Comparison of ENCODE assay signal across 9 cellular contexts in genomic region chr12:46268349-46268616, GRCh38. TPM values are rescaled to one million over a fixed set of nuclear protein-coding genes. Genes with fewer than 3 reads are reported as not detected.
A peak's percentile ranks its signal among the peaks of the same experiment; 100 is the strongest.
DNase-seq lines count a peak whose midpoint lies in the region; ATAC-seq, FAIRE-seq and TF ChIP-seq lines count a peak whose summit lies in the region.
"Had no signal": no experiment of that assay in that cellular context is flagged by ENCODE, and none has a peak within 500 bp of the region (broad histone marks: within the 10 kb centered on the region; RNA-seq: fewer than 3 reads in every experiment).

No MANE protein-coding gene starts in this region.

- TF ChIP-seq CTCF in DOHH2 (IDR thresholded peaks at IDR 0.05; ENCODE audit: low read depth, low read length, poor library complexity, severe bottlenecking) (no peak), NB4 (IDR thresholded peaks at IDR 0.05; ENCODE audit: low read depth, low read length) (no peak), epithelial cell of proximal tubule (conservative IDR thresholded peaks at IDR 0.05; ENCODE audit: low read depth, low read length) (no peak), pancreas (IDR thresholded peaks at IDR 0.05) (no peak), type B pancreatic cell (conservative IDR thresholded peaks at IDR 0.05) (no peak), D721Med (IDR thresholded peaks at IDR 0.05; ENCODE audit: insufficient read depth, missing control alignments) (no peak)

- H3K27ac ChIP-seq in DOHH2 (ENCODE audit: low read depth, low read length), result peak overlapping the region; percentile 94
- peak overlapping the region; percentile 80 to 86 (median 85) for H3K27ac ChIP-seq in pancreas

- intact Hi-C loops in pancreas (cut with DNase I), result no loop called here

- H3K4me1 Mint-ChIP-seq in type B pancreatic cell (ENCODE audit: unreplicated experiment), result peaks cover 9% of the 10 kb centered on the region

- H3K27me3 ChIP-seq in DOHH2 (ENCODE audit: control insufficient read depth, low read length) (no peaks in the 10 kb centered on the region), pancreas (no peaks in the 10 kb centered on the region)

- peaks cover 9% of the 10 kb centered on the region; the same call in 1 of the 2 replicates for H3F3A ChIP-seq in DOHH2 (ENCODE audit: control insufficient read depth, insufficient read depth)

- H3K4me3 ChIP-seq in DOHH2 (ENCODE audit: low read length), result peak overlapping the region; percentile 96
- H3K4me3 ChIP-seq in NB4 (ENCODE audit: low read depth, low read length), result peak overlapping the region; percentile 92
- peak overlapping the region; percentile 84 for H3K4me3 ChIP-seq in epithelial cell of proximal tubule (ENCODE audit: low read depth, low read length)
- peak overlapping the region; percentile 52 to 85 (median 65) for H3K4me3 ChIP-seq in pancreas

- no peak for TF ChIP-seq POLR2A in NB4 (IDR thresholded peaks at IDR 0.05; ENCODE audit: extremely low read depth, insufficient read length)

- H3K36me3 Mint-ChIP-seq in type B pancreatic cell, result no peaks in the 10 kb centered on the region

- peak overlapping the region; percentile 91 for H3K4me2 ChIP-seq in DOHH2 (ENCODE audit: low read length)

- H3K27me3 Mint-ChIP-seq in type B pancreatic cell, result no peaks in the 10 kb centered on the region

- WGBS in pancreas, 2 donors, result 0 to 1% methylated on average over 16 of the region's 16 CpGs

- H3K79me2 ChIP-seq in DOHH2 (ENCODE audit: control insufficient read depth, low read length), result peaks cover 92% of the 10 kb centered on the region

- DNase-seq in NB4 (ENCODE audit: low read depth), result no peak
- no peak for DNase-seq in epithelial cell of proximal tubule (ENCODE audit: low read depth)
- peak in 2 of 6 donors; percentile 21 to 30 for DNase-seq in pancreas
- no peak for DNase-seq in type B pancreatic cell (ENCODE audit: extremely low spot score, unreplicated experiment)
- DNase-seq in D721Med (ENCODE audit: insufficient read length, low spot score), result no peak
- no peak for DNase-seq in activated naive CD4-positive, alpha-beta T cell treated with Interleukin-2 at 50 U/mL for 16 hours

- FAIRE-seq in pancreas (lab: Jason Lieb, UNC) (no peak), D721Med (lab: Jason Lieb, UNC) (no peak)

- H3K9me3 ChIP-seq in DOHH2 (ENCODE audit: control insufficient read depth, insufficient read depth, low read length) (no peaks in the 10 kb centered on the region), pancreas (no peaks in the 10 kb centered on the region)

- no peaks in the 10 kb centered on the region for H3K9me3 Mint-ChIP-seq in type B pancreatic cell
- H3K9me3 Mint-ChIP-seq: T-helper 1 cell treated with Interleukin-12 subunit alpha and Interleukin-12 subunit beta and Interleukin-4 antibody, amounts not matched to agents 30 μg/mL and 1 μg/mL, for 36 hours had no signal

- H3K4me3 Mint-ChIP-seq in type B pancreatic cell, result no peak overlapping the region
- H3K4me3 Mint-ChIP-seq: T-helper 1 cell treated with Interleukin-12 subunit alpha and Interleukin-12 subunit beta and Interleukin-4 antibody, amounts not matched to agents 30 μg/mL and 1 μg/mL, for 36 hours had no signal

- peak in 2 of 4 donors; percentile 4 to 8 for ATAC-seq in pancreas
- no peak for ATAC-seq in GM18519 (IDR thresholded peaks at IDR 0.05; ENCODE audit: low FRiP score, unreplicated experiment)

- H3K4me1 ChIP-seq in DOHH2 (ENCODE audit: control insufficient read depth, low read length), result peaks cover 52% of the 10 kb centered on the region
- H3K4me1 ChIP-seq in pancreas, result peaks cover 0 to 8% (median 2%) of the 10 kb centered on the region in 3 donors

- H4K20me1 ChIP-seq in DOHH2 (ENCODE audit: control insufficient read depth, insufficient read depth, low read depth, low read length), result peaks cover 32% of the 10 kb centered on the region

- no peaks in the 10 kb centered on the region for H3K9me2 ChIP-seq in DOHH2 (replicated peaks; ENCODE audit: control insufficient read depth, low read length)

- H3K36me3 ChIP-seq in DOHH2 (ENCODE audit: control insufficient read depth, low read length), result peaks cover 60% of the 10 kb centered on the region
- no peaks in the 10 kb centered on the region for H3K36me3 ChIP-seq in pancreas

- no peak overlapping the region for H3K27ac Mint-ChIP-seq in type B pancreatic cell
- H3K27ac Mint-ChIP-seq: T-helper 1 cell treated with Interleukin-12 subunit alpha and Interleukin-12 subunit beta and Interleukin-4 antibody, amounts not matched to agents 30 μg/mL and 1 μg/mL, for 36 hours had no signal

RNA-seq across cellular contexts. Expression of gene SLC38A1, which starts 0.6 kb away (rescaled TPM):
- 73.1 and 105 TPM in 2 replicates for total RNA-seq in epithelial cell of proximal tubule
- total RNA-seq in pancreas, result 10 to 100 TPM; 19.8 to 78.8 (median 28.6) TPM
- 1 to 10 TPM; 5.7 to 6.7 TPM for polyA plus RNA-seq in pancreas
- 99.8 and 174 TPM in 2 replicates for total RNA-seq in type B pancreatic cell (ENCODE audit: low replicate concordance)
